ENCODE assay signal across 19 cellular contexts in the genomic region with DNA sequence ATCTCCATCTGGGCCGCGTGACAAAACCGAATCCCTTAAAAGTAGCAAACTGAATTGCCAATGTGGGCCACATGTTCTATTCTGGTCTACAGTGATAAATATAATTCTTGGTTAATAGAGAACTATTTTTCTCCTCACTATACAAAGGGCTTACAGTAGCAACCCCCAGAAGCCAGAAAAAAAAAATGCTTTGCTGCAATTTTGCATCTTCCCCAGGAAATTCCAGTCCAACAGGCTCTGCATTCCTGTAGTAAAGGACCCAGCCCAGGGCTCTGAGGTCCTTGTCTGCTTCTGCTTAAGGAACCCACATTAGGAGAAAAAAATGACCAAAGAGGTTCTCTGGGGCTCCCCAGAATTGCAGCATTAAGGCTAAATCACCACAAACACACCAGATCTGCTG.
DNase-seq lines count a peak whose midpoint lies in the region; ATAC-seq and TF ChIP-seq lines count a peak whose summit lies in the region.
"Had no signal": no experiment of that assay in that cellular context is flagged by ENCODE, and none has a peak within 500 bp of the region (broad histone marks: within the 10 kb centered on the region; RNA-seq: fewer than 3 reads in every experiment).

No MANE protein-coding gene starts in this region.

- no peak for TF ChIP-seq CTCF in coronary artery (IDR thresholded peaks at IDR 0.05)

- DNase-seq in coronary artery (ENCODE audit: low spot score) = no peak
- peak; percentile 74 for DNase-seq in foreskin melanocyte
- no peak for DNase-seq in substantia nigra (lab: John Stamatoyannopoulos, UW)
- DNase-seq in stimulated activated CD4-positive, alpha-beta T cell treated with anti-CD3 and anti-CD28 coated beads, Interleukin-4, amount 100 ng/mL, for 24 hours = no peak
- no peak for DNase-seq in hippocampal formation (lab: John Stamatoyannopoulos, UW)
- DNase-seq in kidney glomerular epithelial cell (lab: John Stamatoyannopoulos, UW) = no peak
- DNase-seq: COR-L47, GDM1, Kasumi-1, MM.1S, NCI-H1092, NCI-H2081, NCI-H446 treated with DMSO at 0.1 percent for 48 hours, SJCRH30 had no signal

- H3K4me3 ChIP-seq in coronary artery = no peak overlapping the region
- H3K4me3 ChIP-seq: GM12878, GM23338, SJCRH30 had no signal

- H3K27ac ChIP-seq in coronary artery (peak overlapping the region; percentile 82 to 86), substantia nigra (ENCODE audit: low read depth, low read length, poor library complexity, severe bottlenecking) (peak overlapping the region; percentile 5)
- H3K27ac ChIP-seq: SJCRH30 had no signal

- ATAC-seq in GM19328 (IDR thresholded peaks at IDR 0.05; ENCODE audit: unreplicated experiment) = no peak
- ATAC-seq: GM12878, GM23338, HCT116, Panc1 had no signal
